ENCODE assay signal across 1 cellular context in genomic region chr2:96869281-96869823, GRCh38.
TF ChIP-seq lines count a peak whose summit lies in the region.

No MANE protein-coding gene starts in this region.

TF ChIP-seq in K562, 482 proteins besides CTCF, POLR2A, EP300 and RAD21:
- TF ChIP-seq GMEB1 (CRISPR knock-in tag; IDR thresholded peaks at IDR 0.05) (peak; percentile 28), DACH1 (IDR thresholded peaks at IDR 0.05; ENCODE audit: partially characterized antibody) (no peak), RBBP5 (IDR thresholded peaks at IDR 0.05; ENCODE audit: borderline replicate concordance, insufficient read depth, low read length, poor library complexity, severe bottlenecking) (peak; percentile 58), SAFB (IDR thresholded peaks at IDR 0.05; ENCODE audit: borderline replicate concordance, low read depth, low read length) (0 out of 2 replicates have a peak, but pooled peaks have one; percentile 8), ZNF445 (CRISPR knock-in tag; IDR thresholded peaks at IDR 0.05; ENCODE audit: low read depth) (no peak), TAF1 (IDR thresholded peaks at IDR 0.05; ENCODE audit: control insufficient read depth, extremely low read depth, insufficient read depth, low read length, severe bottlenecking) (peak; percentile 1), TEAD4 (IDR thresholded peaks at IDR 0.05; ENCODE audit: low read length) (0 out of 2 replicates have a peak, but pooled peaks have one; percentile 2), TEAD4 (CRISPR knock-in tag; IDR thresholded peaks at IDR 0.05; ENCODE audit: borderline replicate concordance) (no peak), ID3 (CRISPR knock-in tag; IDR thresholded peaks at IDR 0.05) (no peak), ID3 (tag; IDR thresholded peaks at IDR 0.05) (no peak), COPS2 (conservative IDR thresholded peaks at IDR 0.05) (no peak), STAG1 (CRISPR knock-in tag; IDR thresholded peaks at IDR 0.05; ENCODE audit: borderline replicate concordance) (no peak), THRAP3 (IDR thresholded peaks at IDR 0.05; ENCODE audit: borderline replicate concordance) (no peak), PHF8 (IDR thresholded peaks at IDR 0.05; ENCODE audit: borderline replicate concordance, low read length) (0 out of 2 replicates have a peak, but pooled peaks have one; percentile 7), ETS2 (tag; IDR thresholded peaks at IDR 0.05; ENCODE audit: borderline replicate concordance, poor library complexity, severe bottlenecking) (no peak), KDM5B (IDR thresholded peaks at IDR 0.05; ENCODE audit: insufficient replicate concordance, low read depth, low read length) (peak; percentile 8), HMG20A (CRISPR knock-in tag; conservative IDR thresholded peaks at IDR 0.05) (no peak), DLX4 (CRISPR knock-in tag; IDR thresholded peaks at IDR 0.05) (no peak), ZNF830 (CRISPR knock-in tag; IDR thresholded peaks at IDR 0.05) (0 out of 2 replicates have a peak, but pooled peaks have one; percentile 54), MNT (conservative IDR thresholded peaks at IDR 0.05) (0 out of 4 replicates have a peak, but pooled peaks of 1 of the 2 experiments have one; percentile 32), KDM4B (IDR thresholded peaks at IDR 0.05; ENCODE audit: borderline replicate concordance in 2 of 2, low read depth in 1 of 2) (no peak), FOXJ2 (tag; IDR thresholded peaks at IDR 0.05) (no peak), CCNT2 (IDR thresholded peaks at IDR 0.05; ENCODE audit: borderline replicate concordance, extremely low read depth, insufficient read length, low read depth, low read length) (peak; percentile 13), ZNF707 (CRISPR knock-in tag; conservative IDR thresholded peaks at IDR 0.05) (no peak), ZBTB7A (IDR thresholded peaks at IDR 0.05; ENCODE audit: borderline replicate concordance, control insufficient read depth, low read depth, low read length) (peak; percentile 49; the same call in 1 of the 2 replicates), HMGN3 (IDR thresholded peaks at IDR 0.05; ENCODE audit: borderline replicate concordance, extremely low read depth, insufficient read length, low read depth, low read length) (peak; percentile 21), KAT7 (CRISPR knock-in tag; IDR thresholded peaks at IDR 0.05; ENCODE audit: borderline replicate concordance) (0 out of 2 replicates have a peak, but pooled peaks have one; percentile 25), RHOXF2B (CRISPR knock-in tag; conservative IDR thresholded peaks at IDR 0.05) (no peak), E2F6 (IDR thresholded peaks at IDR 0.05; ENCODE audit: borderline replicate concordance in 1 of 2, extremely low read depth in 1 of 2, insufficient read depth in 1 of 2, insufficient read length in 1 of 2, low read depth in 1 of 2, low read length in 1 of 2, poor library complexity in 1 of 2, severe bottlenecking in 1 of 2) (peak in 1 of 2 experiments; percentile 0), BACH1 (tag; IDR thresholded peaks at IDR 0.05) (no peak), VEZF1 (CRISPR knock-in tag; IDR thresholded peaks at IDR 0.05) (peak; percentile 2; the same call in 1 of the 2 replicates), U2AF1 (optimal IDR thresholded peaks at IDR 0.05; ENCODE audit: low read depth, low read length) (peak; percentile 28), ZNF583 (CRISPR knock-in tag; IDR thresholded peaks at IDR 0.05) (no peak), ELF2 (CRISPR knock-in tag; IDR thresholded peaks at IDR 0.05) (0 out of 2 replicates have a peak, but pooled peaks have one; percentile 39), NEUROD1 (IDR thresholded peaks at IDR 0.05; ENCODE audit: borderline replicate concordance, low read depth, low read length, partially characterized antibody) (peak; percentile 70), ZNF395 (CRISPR knock-in tag; IDR thresholded peaks at IDR 0.05) (peak; percentile 66; the same call in 1 of the 2 replicates), E2F3 (CRISPR knock-in tag; IDR thresholded peaks at IDR 0.05) (no peak)
